In the genomic region with DNA sequence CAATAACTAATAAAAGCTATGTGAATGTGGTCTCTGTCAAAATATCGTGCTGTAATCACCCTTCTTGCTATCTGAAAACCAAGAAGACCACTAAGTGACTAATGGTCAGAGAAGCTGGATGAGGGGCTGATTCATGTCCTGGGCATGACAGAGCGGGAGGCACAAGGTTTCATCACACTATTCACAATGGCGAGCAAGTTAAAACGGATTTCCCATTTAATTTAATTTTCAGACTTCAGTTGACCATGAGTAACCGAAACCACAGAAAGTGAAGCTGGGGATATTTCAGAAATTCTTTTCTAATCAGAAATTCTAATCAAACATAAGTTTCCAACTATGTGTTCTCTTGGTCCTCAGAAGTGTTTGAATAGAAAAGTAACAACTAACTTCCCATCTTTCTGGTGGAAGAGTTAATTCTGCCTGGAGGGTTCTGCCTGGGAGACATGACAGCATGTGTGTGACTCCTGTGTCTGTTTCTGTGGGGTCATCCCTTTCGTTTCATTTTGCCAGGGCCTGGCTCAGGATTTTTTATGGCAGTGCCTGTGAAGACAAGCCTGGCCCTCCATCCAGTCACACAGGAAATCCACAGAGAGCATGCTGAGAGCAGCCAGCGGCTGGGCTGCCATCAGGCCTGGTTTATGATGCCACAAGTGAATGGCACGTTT, we compare ENCODE assay signal across 14 cellular contexts.
DNase-seq lines count a peak whose midpoint lies in the region; ATAC-seq, FAIRE-seq and TF ChIP-seq lines count a peak whose summit lies in the region.
"Had no signal": no experiment of that assay in that cellular context is flagged by ENCODE, and none has a peak within 500 bp of the region (broad histone marks: within the 10 kb centered on the region; RNA-seq: fewer than 3 reads in every experiment).

No MANE protein-coding gene starts in this region.

- H3F3A ChIP-seq in Loucy (ENCODE audit: low read depth), result no peaks in the 10 kb centered on the region

- H3K4me1 ChIP-seq in Loucy (ENCODE audit: insufficient read depth, low read length, poor library complexity, severe bottlenecking) (peaks cover 8% of the 10 kb centered on the region), kidney (ENCODE audit: control insufficient read depth in 1 of 2, insufficient read depth in 1 of 2, low read depth in 1 of 2, low read length in 2 of 2) (no peaks in the 10 kb centered on the region)
- H3K4me1 ChIP-seq: Caco-2 had no signal

- H3K9ac ChIP-seq in Loucy (ENCODE audit: low read depth, low read length, poor library complexity, severe bottlenecking) (peak overlapping the region; percentile 51), kidney (ENCODE audit: low read length in 2 of 2) (no peak overlapping the region)

- no peak overlapping the region for H2AFZ ChIP-seq in Loucy (ENCODE audit: low read length)

- TF ChIP-seq CTCF in Loucy (conservative IDR thresholded peaks at IDR 0.05; ENCODE audit: low read length) (no peak), bronchial epithelial cell (IDR thresholded peaks at IDR 0.05; ENCODE audit: insufficient read depth, low read length, severe bottlenecking) (no peak), kidney (IDR thresholded peaks at IDR 0.05; ENCODE audit: borderline replicate concordance, extremely low read depth, insufficient read depth) (no peak)

- no peak overlapping the region for H3K27ac ChIP-seq in kidney (ENCODE audit: low read depth in 2 of 2, low read length in 2 of 2)

- FAIRE-seq in bronchial epithelial cell (lab: Jason Lieb, UNC) (peak; percentile 90), kidney (lab: Jason Lieb, UNC) (no peak)
- FAIRE-seq: GM18507 had no signal

- H3K9me3 ChIP-seq in Loucy (ENCODE audit: insufficient read depth, low read depth, low read length), result no peaks in the 10 kb centered on the region
- H3K9me3 ChIP-seq in kidney (ENCODE audit: control insufficient read depth in 1 of 2, low read length in 2 of 2), result no peaks in the 10 kb centered on the region
- H3K9me3 ChIP-seq: Caco-2 had no signal

- H3K27me3 ChIP-seq in Loucy (ENCODE audit: insufficient read depth, low read length, poor library complexity, severe bottlenecking) (no peaks in the 10 kb centered on the region), bronchial epithelial cell (ENCODE audit: control insufficient read depth, insufficient read depth, low read length) (no peaks in the 10 kb centered on the region)

- H3K36me3 ChIP-seq in Loucy (ENCODE audit: insufficient read depth, low read length), result peaks cover 42% of the 10 kb centered on the region; the same call in 1 of the 2 replicates
- peaks cover 5% of the 10 kb centered on the region for H3K36me3 ChIP-seq in bronchial epithelial cell (ENCODE audit: control insufficient read depth, insufficient read depth, low read length)
- H3K36me3 ChIP-seq in kidney (ENCODE audit: control insufficient read depth in 1 of 2, insufficient read depth in 2 of 2, low read length in 2 of 2), result peaks cover 8 to 15% of the 10 kb centered on the region in 2 donors

- H3K79me2 ChIP-seq in Loucy (ENCODE audit: insufficient read depth, low read length), result no peaks in the 10 kb centered on the region

- H4K20me1 ChIP-seq in Loucy (ENCODE audit: insufficient read depth, low read length, poor library complexity, severe bottlenecking), result no peaks in the 10 kb centered on the region

- DNase-seq in AG20443 (ENCODE audit: low spot score), result peak; percentile 90
- peak; percentile 98 for DNase-seq in bronchial epithelial cell (ENCODE audit: low read depth)
- peak; percentile 22 to 93 for DNase-seq in lung microvascular endothelial cell (ENCODE audit: low read depth in 2 of 2)
- DNase-seq in kidney, result no peak
- DNase-seq in NCI-H748 treated with DMSO at 0.1 percent for 48 hours (lab: John Stamatoyannopoulos, UW), result no peak
- DNase-seq: activated CD4-positive, alpha-beta memory T cell treated with anti-CD3 and anti-CD28 coated beads for 36 hours; Caco-2; H7; NCI-H2029 treated with DMSO at 0.1 percent for 48 hours had no signal

- ATAC-seq in GM21528 (IDR thresholded peaks at IDR 0.05; ENCODE audit: low FRiP score, unreplicated experiment) (no peak), GM18873 (IDR thresholded peaks at IDR 0.05; ENCODE audit: low FRiP score, unreplicated experiment) (no peak)
- ATAC-seq: Right ventricle myocardium inferior had no signal

- intact Hi-C loops in kidney (cut with DNase I), result no loop called here

- no peaks in the 10 kb centered on the region for H3K9me2 ChIP-seq in Loucy (replicated peaks; ENCODE audit: low read depth, low read length)

- H3K4me3 ChIP-seq in Loucy (ENCODE audit: low read length, poor library complexity, severe bottlenecking), result no peak overlapping the region
- H3K4me3 ChIP-seq in bronchial epithelial cell (ENCODE audit: low read depth, low read length), result no peak overlapping the region
- H3K4me3 ChIP-seq in kidney (ENCODE audit: low read length in 2 of 2), result no peak overlapping the region

- no peak overlapping the region for H3K4me2 ChIP-seq in Loucy (ENCODE audit: low read depth, low read length, poor library complexity, severe bottlenecking)

Comparison
In these comparisons a context has a peak if more than half of its experiments do, and no peak if none do; other contexts are left out.
1. DNase-seq: peak in AG20443 (single experiment), bronchial epithelial cell (single experiment) and lung microvascular endothelial cell (2 of 2); none in kidney (single experiment) and NCI-H748 treated with DMSO at 0.1 percent for 48 hours (single experiment).